ENCODE assay signal across 23 cellular contexts in the genomic region with DNA sequence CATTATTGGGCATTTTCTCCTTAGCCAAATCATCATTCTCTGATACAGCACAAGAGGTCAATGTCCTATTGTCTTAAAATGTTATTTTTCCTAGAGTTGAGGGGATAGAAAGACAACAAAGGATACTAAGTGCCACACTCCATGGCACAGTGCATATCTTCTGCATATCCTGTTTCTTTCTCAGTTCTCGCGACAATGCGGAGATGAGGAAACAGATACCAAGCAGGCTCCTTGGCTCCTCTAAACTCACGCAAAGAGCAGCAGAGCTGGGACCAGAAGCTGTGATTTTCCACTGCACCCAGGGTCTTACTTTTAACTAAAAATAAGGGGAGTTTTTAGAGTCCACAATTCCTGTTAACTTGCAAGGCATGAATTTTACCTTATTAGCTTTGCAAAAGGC.
"Had no signal": no experiment of that assay in that cellular context is flagged by ENCODE, and none has a peak within 500 bp of the region (broad histone marks: within the 10 kb centered on the region; RNA-seq: fewer than 3 reads in every experiment).

No MANE protein-coding gene starts in this region.

- H3K27me3 ChIP-seq: SJCRH30 had no signal

- H3K27ac ChIP-seq: SJCRH30 had no signal

- H3K4me3 ChIP-seq: SJCRH30 had no signal

- H3K9me3 ChIP-seq: SJCRH30 had no signal

- H3K36me3 ChIP-seq: SJCRH30 had no signal

- ATAC-seq: Panc1, PC-3, Right ventricle myocardium inferior, SK-N-SH treated with all-trans-retinoic acid at 6 μM for 48 hours had no signal

- DNase-seq: Kasumi-1, KG1, MV-4-11, NCI-H1048, NCI-H1105, NCI-H1417, NCI-H146, NCI-H1694 treated with DMSO at 0.1 percent for 48 hours, NCI-H1930, NCI-H2081, NCI-H2107, NCI-H2227 treated with DMSO at 0.1 percent for 48 hours, NCI-H510A, NCI-H524 treated with DMSO at 0.1 percent for 48 hours, NCI-H69, NCI-H774, PC-3, SHP77 treated with DMSO at 0.1 percent for 48 hours, T-helper 1 cell had no signal
